Comparison of ENCODE assay signal across 18 cellular contexts in the genomic region with DNA sequence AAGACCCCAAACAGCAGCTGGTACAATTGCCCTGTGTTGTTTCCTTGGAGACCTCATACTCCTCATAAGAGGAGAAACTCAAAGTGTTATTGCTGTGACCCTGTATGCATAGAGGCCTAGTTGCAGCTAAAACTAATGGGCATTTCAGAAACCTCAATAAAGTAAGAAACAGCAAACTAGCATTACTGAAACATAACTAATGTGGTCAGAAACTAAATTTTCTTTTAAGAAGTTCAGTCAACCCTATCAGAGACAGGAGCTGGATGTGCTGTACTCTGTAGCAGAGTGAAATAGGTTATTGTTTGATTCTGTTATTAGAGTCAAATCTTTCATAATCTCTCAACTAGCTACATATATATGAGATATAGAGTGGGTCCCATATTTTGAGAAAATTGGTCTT.
A peak's percentile ranks its signal among the peaks of the same experiment; 100 is the strongest.
DNase-seq lines count a peak whose midpoint lies in the region; ATAC-seq and FAIRE-seq lines count a peak whose summit lies in the region.
"Had no signal": no experiment of that assay in that cellular context is flagged by ENCODE, and none has a peak within 500 bp of the region (broad histone marks: within the 10 kb centered on the region; RNA-seq: fewer than 3 reads in every experiment).

No MANE protein-coding gene starts in this region.

- DNase-seq in GM19239 (ENCODE audit: insufficient read length, low spot score) (no peak), HAP-1 (ENCODE audit: low spot score in 2 of 2) (no peak), G401 (ENCODE audit: low spot score) (no peak), left cardiac atrium (no peak)
- DNase-seq: AML-193; Caco-2; CD4-positive, alpha-beta T cell; GF-D8; GOT3; H7; Kasumi-1; KBM-7 had no signal

- intact Hi-C loops in left cardiac atrium (cut with DNase I), result no loop called here

- H3K4me3 ChIP-seq in HAP-1, result no peak overlapping the region

- no peaks in the 10 kb centered on the region for H3K9me3 ChIP-seq in HAP-1
- H3K9me3 ChIP-seq: Caco-2 had no signal

- no peaks in the 10 kb centered on the region for H3K4me1 ChIP-seq in HAP-1
- H3K4me1 ChIP-seq: Caco-2 had no signal

- ATAC-seq in GM21786 (IDR thresholded peaks at IDR 0.05; ENCODE audit: unreplicated experiment) (peak; percentile 43), HG03432 (IDR thresholded peaks at IDR 0.05; ENCODE audit: unreplicated experiment) (peak; percentile 40), left cardiac atrium (no peak)
- ATAC-seq: HepG2 had no signal

- FAIRE-seq in GM19239 (lab: Jason Lieb, UNC), result peak; percentile 33
- FAIRE-seq: A204.1, D721Med, GM12891, HepG2 had no signal

- in situ Hi-C loops in HAP-1 (cut with MboI; ENCODE audit: low sequenced_read_pairs) (no loop called here), G401 (cut with HindIII; ENCODE audit: low sequenced_read_pairs) (no loop called here)

- no peaks in the 10 kb centered on the region for H3K36me3 ChIP-seq in HAP-1 (replicated peaks)

- no peaks in the 10 kb centered on the region for H3K27me3 ChIP-seq in HAP-1 (ENCODE audit: low read depth)

Comparison
In these comparisons a context has a peak if more than half of its experiments do, and no peak if none do; other contexts are left out.
1. ATAC-seq: peak in GM21786 (single experiment) and HG03432 (single experiment); none in left cardiac atrium (0 of 2).